In genomic region chr22:46081036-46081830, GRCh38 we compare ENCODE assay signal across 1 cellular context.
TF ChIP-seq lines count a peak whose summit lies in the region.

No MANE protein-coding gene starts in this region.

TF ChIP-seq in HCT116, 20 proteins besides CTCF, POLR2A, EP300 and RAD21 (continued from another document):
- TF ChIP-seq EGR1 (IDR thresholded peaks at IDR 0.05; ENCODE audit: low read depth) (no peak), ATF3 (IDR thresholded peaks at IDR 0.05) (no peak), ZFX (IDR thresholded peaks at IDR 0.05) (no peak; the same call in 1 of the 2 replicates), ZNF274 (IDR thresholded peaks at IDR 0.05; ENCODE audit: low read depth, low read length) (no peak), YY1 (IDR thresholded peaks at IDR 0.05; ENCODE audit: extremely low read depth, insufficient replicate concordance, low read depth, low read length) (no peak), SP1 (IDR thresholded peaks at IDR 0.05; ENCODE audit: low read depth) (no peak)
